Comparison of ENCODE assay signal across 14 cellular contexts in the genomic region with DNA sequence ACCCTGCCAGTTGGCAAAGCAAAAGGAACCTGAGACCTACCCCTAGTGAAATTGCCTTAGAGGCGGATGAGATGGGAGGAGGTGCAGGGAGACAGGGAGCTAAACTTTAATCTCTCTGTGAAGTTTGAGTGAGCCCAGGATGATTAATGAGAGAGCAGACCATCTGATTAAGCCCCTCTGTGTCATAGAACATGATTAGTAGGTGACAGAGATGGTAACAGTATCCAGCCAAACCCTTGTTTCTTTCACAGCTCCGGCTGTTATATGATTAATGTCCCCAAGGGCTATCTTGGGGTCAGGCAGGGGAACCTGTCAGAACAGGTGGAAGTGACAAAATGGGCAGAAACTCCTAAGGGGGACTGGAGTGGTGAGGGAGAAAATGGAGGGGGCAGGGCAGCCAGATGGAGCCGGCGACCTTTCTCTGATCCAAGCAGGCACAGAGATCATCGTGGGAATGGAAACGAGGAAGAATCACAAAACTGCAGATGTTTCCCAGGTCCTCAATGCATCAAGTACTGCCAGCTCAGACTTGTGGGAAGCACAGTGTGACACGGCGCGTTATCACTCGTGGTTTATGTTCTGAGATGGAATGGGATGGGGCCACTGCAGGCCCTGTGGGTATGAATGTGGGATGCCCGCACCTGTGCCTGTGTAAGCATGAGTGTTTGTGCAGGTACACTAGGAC.
A peak's percentile ranks its signal among the peaks of the same experiment; 100 is the strongest.
DNase-seq lines count a peak whose midpoint lies in the region; ATAC-seq, FAIRE-seq and TF ChIP-seq lines count a peak whose summit lies in the region.
"Had no signal": no experiment of that assay in that cellular context is flagged by ENCODE, and none has a peak within 500 bp of the region (broad histone marks: within the 10 kb centered on the region; RNA-seq: fewer than 3 reads in every experiment).

No MANE protein-coding gene starts in this region.

- TF ChIP-seq RAD21 in H1 (IDR thresholded peaks at IDR 0.05 in 1 of 2, conservative IDR thresholded peaks at IDR 0.05 in 1 of 2; ENCODE audit: low read depth in 2 of 2, low read length in 2 of 2), result no peak

- no peak overlapping the region for H2BK20ac ChIP-seq in H1 (ENCODE audit: low read length)

- H3K56ac ChIP-seq in H1 (replicated peaks; ENCODE audit: insufficient read length, low read depth, low read length), result no peak overlapping the region

- FAIRE-seq in H1 (lab: Jason Lieb, UNC), result no peak
- FAIRE-seq in GM12892 (lab: Jason Lieb, UNC), result no peak
- FAIRE-seq: A204.1 had no signal

- H3K79me1 ChIP-seq in H1 (ENCODE audit: low read depth, low read length), result no peaks in the 10 kb centered on the region

- no peaks in the 10 kb centered on the region; the same call in 1 of the 2 replicates for H3K23me2 ChIP-seq in H1 (ENCODE audit: low read depth, low read length)

- no peaks in the 10 kb centered on the region for H3K27me3 Mint-ChIP-seq in activated T-cell treated with anti-CD3 and anti-CD28 coated beads, Interleukin-2, amount 50 U/mL, for 24 hours

- no peak overlapping the region for H2BK120ac ChIP-seq in H1 (replicated peaks; ENCODE audit: low read depth, low read length)

- CTCF ChIA-PET in H1 (lab: Charles Lee; ENCODE audit: partially characterized antibody), result interaction anchor here (1.4 kb wide), 1 partner anchor 11 kb away, joined by 3 read pairs; no protein-coding TSS in a partner anchor

- no peak overlapping the region for H3K14ac ChIP-seq in H1 (ENCODE audit: insufficient read length)

- intact Hi-C loops in psoas muscle (cut with DNase I), result loop anchor here in 1 of 2 donors (10.0 kb wide), 1 partner anchor 189 kb away; no protein-coding TSS in a partner anchor

- H4K5ac ChIP-seq in H1 (ENCODE audit: insufficient read length, low read depth, low read length), result no peak overlapping the region

- H3K4me1 ChIP-seq in H1 (replicated peaks in 1 of 4; ENCODE audit: control insufficient read depth in 3 of 4, insufficient read depth in 4 of 4, low read length in 3 of 4) (peaks cover 0 to 8% (median 2%) of the 10 kb centered on the region in 4 experiments; a peak in 4 of 7 replicates), psoas muscle (peaks cover 18% of the 10 kb centered on the region)

- H3K18ac ChIP-seq in H1 (ENCODE audit: extremely low read depth, low read length), result no peak overlapping the region

- TF ChIP-seq POLR2A in H1 (IDR thresholded peaks at IDR 0.05; ENCODE audit: control extremely low read depth in 1 of 2, low read depth in 2 of 2, low read length in 2 of 2) (no peak), GM12892 (IDR thresholded peaks at IDR 0.05; ENCODE audit: low read depth, low read length) (no peak)

- H3K27ac ChIP-seq in H1 (ENCODE audit: low read depth, low read length) (no peak overlapping the region), psoas muscle (peak overlapping the region; percentile 23)
- H3K27ac ChIP-seq: gastroesophageal sphincter had no signal

- peak; percentile 83 to 93 (median 90) for ATAC-seq in psoas muscle
- ATAC-seq: CD8-positive, alpha-beta T cell; gastroesophageal sphincter; naive thymus-derived CD8-positive, alpha-beta T cell had no signal

- H3K23ac ChIP-seq in H1 (ENCODE audit: insufficient read length), result no peak overlapping the region

- no peaks in the 10 kb centered on the region for H3K36me3 Mint-ChIP-seq in activated T-cell treated with anti-CD3 and anti-CD28 coated beads, Interleukin-2, amount 50 U/mL, for 24 hours (ENCODE audit: low read depth)
- H3K36me3 Mint-ChIP-seq: CD8-positive, alpha-beta T cell; naive thymus-derived CD8-positive, alpha-beta T cell had no signal

- H2BK5ac ChIP-seq in H1 (ENCODE audit: low read depth, low read length), result no peak overlapping the region

- H3K9me3 ChIP-seq in H1 (ENCODE audit: insufficient read depth in 2 of 2, low read depth in 1 of 2, low read length in 1 of 2), result no peaks in the 10 kb centered on the region
- H3K9me3 ChIP-seq in psoas muscle, result no peaks in the 10 kb centered on the region
- H3K9me3 ChIP-seq: gastroesophageal sphincter had no signal

- H3K27me3 ChIP-seq in H1 (replicated peaks in 1 of 4; ENCODE audit: control insufficient read depth in 3 of 4, extremely low read depth in 1 of 4, insufficient read depth in 3 of 4, low read length in 3 of 4) (peaks cover 0 to 5% (median 0%) of the 10 kb centered on the region in 4 experiments; a peak in 3 of 7 replicates), psoas muscle (ENCODE audit: insufficient read depth in 3 of 3, low read length in 2 of 3) (peaks cover 0 to 26% (median 4%) of the 10 kb centered on the region in 3 donors)
- H3K27me3 ChIP-seq: gastroesophageal sphincter had no signal

- H3K4ac ChIP-seq in H1 (replicated peaks; ENCODE audit: insufficient read length, low read depth, low read length), result no peak overlapping the region

- no peak overlapping the region for H3K4me2 ChIP-seq in H1 (ENCODE audit: insufficient read depth in 1 of 2, low read depth in 2 of 2, low read length in 2 of 2)

- no peaks in the 10 kb centered on the region for H3K79me2 ChIP-seq in H1 (ENCODE audit: control insufficient read depth in 1 of 2, insufficient read depth in 2 of 2, low read length in 2 of 2)

- no peaks in the 10 kb centered on the region for H3K36me3 ChIP-seq in H1 (ENCODE audit: control insufficient read depth in 2 of 4, insufficient read depth in 4 of 4, low read length in 3 of 4)
- H3K36me3 ChIP-seq in psoas muscle (ENCODE audit: insufficient read depth in 1 of 2, low read depth in 1 of 2), result no peaks in the 10 kb centered on the region
- H3K36me3 ChIP-seq: gastroesophageal sphincter had no signal

- H2BK12ac ChIP-seq in H1 (ENCODE audit: low read depth, low read length), result no peak overlapping the region

- peak overlapping the region; percentile 73; the same call in 1 of the 2 replicates for H4K8ac ChIP-seq in H1 (ENCODE audit: extremely low read depth, insufficient read depth, low read length)

- H4K91ac ChIP-seq in H1 (replicated peaks; ENCODE audit: insufficient read length, low read length), result no peak overlapping the region

- no peak overlapping the region for H3K4me3 Mint-ChIP-seq in activated T-cell treated with anti-CD3 and anti-CD28 coated beads, Interleukin-2, amount 50 U/mL, for 24 hours
- H3K4me3 Mint-ChIP-seq: CD8-positive, alpha-beta T cell; naive thymus-derived CD8-positive, alpha-beta T cell had no signal

- no peaks in the 10 kb centered on the region for H3K4me1 Mint-ChIP-seq in activated T-cell treated with anti-CD3 and anti-CD28 coated beads, Interleukin-2, amount 50 U/mL, for 24 hours (ENCODE audit: low read depth)
- H3K4me1 Mint-ChIP-seq: naive thymus-derived CD8-positive, alpha-beta T cell had no signal

- H4K20me1 ChIP-seq in H1 (replicated peaks in 1 of 2; ENCODE audit: control insufficient read depth in 1 of 2, insufficient read depth in 2 of 2, low read length in 2 of 2), result no peaks in the 10 kb centered on the region

- H2AK5ac ChIP-seq in H1 (ENCODE audit: low read depth, low read length), result no peak overlapping the region

- H3K4me3 ChIP-seq in H1 (ENCODE audit: extremely low read depth in 1 of 4, insufficient read depth in 2 of 4, low read depth in 3 of 4, low read length in 4 of 4) (no peak overlapping the region), psoas muscle (no peak overlapping the region)
- H3K4me3 ChIP-seq: gastroesophageal sphincter had no signal

- no peak overlapping the region for H2AFZ ChIP-seq in H1 (ENCODE audit: low read length)

- peak; percentile 7 for DNase-seq in NCI-H1092 (lab: John Stamatoyannopoulos, UW)
- DNase-seq in NCI-H1092 treated with DMSO at 0.1 percent for 48 hours (lab: John Stamatoyannopoulos, UW), result no peak
- peak; percentile 96 for DNase-seq in NCI-H2171 treated with DMSO at 0.1 percent for 48 hours (lab: John Stamatoyannopoulos, UW)
- no peak for DNase-seq in H1 (ENCODE audit: low read depth in 1 of 2, low spot score in 2 of 2)
- peak in 1 of 2 donors; percentile 60 for DNase-seq in psoas muscle
- no peak for DNase-seq in dermis blood vessel endothelial cell
- DNase-seq in activated T-cell treated with anti-CD3 and anti-CD28 coated beads, Interleukin-2, amount 50 U/mL, for 24 hours, result no peak
- no peak for DNase-seq in GM12892 (ENCODE audit: insufficient read length)
- DNase-seq: activated gamma-delta T cell treated with Interleukin-2 at 50 U/mL for 16 hours; CD8-positive, alpha-beta T cell; naive thymus-derived CD8-positive, alpha-beta T cell; NCI-H1105 treated with DMSO at 0.1 percent for 48 hours had no signal

- POLR2A ChIA-PET in H1 (lab: Charles Lee; ENCODE audit: partially characterized antibody), result no interaction called here

- no peak overlapping the region for H3K9ac ChIP-seq in H1 (replicated peaks in 1 of 4; ENCODE audit: extremely low read depth in 1 of 4, low read depth in 3 of 4, low read length in 3 of 4)

- no peaks in the 10 kb centered on the region for H3K9me3 Mint-ChIP-seq in activated T-cell treated with anti-CD3 and anti-CD28 coated beads, Interleukin-2, amount 50 U/mL, for 24 hours
- H3K9me3 Mint-ChIP-seq: CD8-positive, alpha-beta T cell had no signal

- no peak for TF ChIP-seq EP300 in H1 (IDR thresholded peaks at IDR 0.05; ENCODE audit: borderline replicate concordance in 1 of 2, low read depth in 2 of 2, low read length in 2 of 2)

- peak overlapping the region; percentile 46; the same call in 1 of the 2 replicates for H2BK15ac ChIP-seq in H1 (ENCODE audit: low read length)

- 90% methylated on average over 11 of the region's 11 CpGs; no CpG with 5 or more reads in 1 of the 2 experiments for WGBS in H1 (ENCODE audit: extremely low coverage in 1 of 2, insufficient coverage in 1 of 2, insufficient read length in 1 of 2, insufficient replicate concordance in 2 of 2, low coverage in 1 of 2, low lambda C conversion rate in 2 of 2, missing lambda C conversion rate in 1 of 2), 2 experiments
- WGBS in psoas muscle, 3 donors, result 34 to 38% (median 37%) methylated on average over 11 of the region's 11 CpGs

- H3K27ac Mint-ChIP-seq in activated T-cell treated with anti-CD3 and anti-CD28 coated beads, Interleukin-2, amount 50 U/mL, for 24 hours, result no peak overlapping the region
- H3K27ac Mint-ChIP-seq: CD8-positive, alpha-beta T cell; naive thymus-derived CD8-positive, alpha-beta T cell had no signal

- TF ChIP-seq CTCF in H1 (IDR thresholded peaks at IDR 0.05; ENCODE audit: control extremely low read depth in 1 of 3, insufficient read depth in 1 of 3, low read depth in 1 of 3, low read length in 3 of 3) (no peak), psoas muscle (IDR thresholded peaks at IDR 0.05) (no peak)

TF ChIP-seq in H1, 55 proteins besides CTCF, POLR2A, EP300 and RAD21 (continues in another document):
- TF ChIP-seq FOSL1 (IDR thresholded peaks at IDR 0.05; ENCODE audit: insufficient read depth, low read depth, low read length), result no peak
- TF ChIP-seq CEBPB (IDR thresholded peaks at IDR 0.05; ENCODE audit: low read depth, low read length), result no peak
- no peak for TF ChIP-seq TAF1 (IDR thresholded peaks at IDR 0.05; ENCODE audit: low read depth, low read length)
- TF ChIP-seq TAF7 (optimal IDR thresholded peaks at IDR 0.05; ENCODE audit: borderline replicate concordance, low read depth, low read length), result no peak
- no peak for TF ChIP-seq HDAC2 (IDR thresholded peaks at IDR 0.05; ENCODE audit: borderline replicate concordance in 1 of 2, low read depth in 2 of 2, low read length in 2 of 2)
- TF ChIP-seq YY1 (IDR thresholded peaks at IDR 0.05; ENCODE audit: low read depth, low read length), result no peak
- no peak for TF ChIP-seq TCF12 (IDR thresholded peaks at IDR 0.05; ENCODE audit: low read depth, low read length)
- no peak for TF ChIP-seq RXRA (IDR thresholded peaks at IDR 0.05; ENCODE audit: insufficient read depth, low read depth, low read length)

Comparison
In these comparisons a context has a peak if more than half of its experiments do, and no peak if none do; other contexts are left out.
1. DNase-seq: peak in NCI-H1092 (single experiment) and NCI-H2171 treated with DMSO at 0.1 percent for 48 hours (single experiment); none in NCI-H1092 treated with DMSO at 0.1 percent for 48 hours (single experiment), H1 (0 of 2), dermis blood vessel endothelial cell (single experiment), activated T-cell treated with anti-CD3 and anti-CD28 coated beads, Interleukin-2, amount 50 U/mL, for 24 hours (single experiment) and GM12892 (single experiment).